Comparison of ENCODE assay signal across 8 cellular contexts in the genomic region with DNA sequence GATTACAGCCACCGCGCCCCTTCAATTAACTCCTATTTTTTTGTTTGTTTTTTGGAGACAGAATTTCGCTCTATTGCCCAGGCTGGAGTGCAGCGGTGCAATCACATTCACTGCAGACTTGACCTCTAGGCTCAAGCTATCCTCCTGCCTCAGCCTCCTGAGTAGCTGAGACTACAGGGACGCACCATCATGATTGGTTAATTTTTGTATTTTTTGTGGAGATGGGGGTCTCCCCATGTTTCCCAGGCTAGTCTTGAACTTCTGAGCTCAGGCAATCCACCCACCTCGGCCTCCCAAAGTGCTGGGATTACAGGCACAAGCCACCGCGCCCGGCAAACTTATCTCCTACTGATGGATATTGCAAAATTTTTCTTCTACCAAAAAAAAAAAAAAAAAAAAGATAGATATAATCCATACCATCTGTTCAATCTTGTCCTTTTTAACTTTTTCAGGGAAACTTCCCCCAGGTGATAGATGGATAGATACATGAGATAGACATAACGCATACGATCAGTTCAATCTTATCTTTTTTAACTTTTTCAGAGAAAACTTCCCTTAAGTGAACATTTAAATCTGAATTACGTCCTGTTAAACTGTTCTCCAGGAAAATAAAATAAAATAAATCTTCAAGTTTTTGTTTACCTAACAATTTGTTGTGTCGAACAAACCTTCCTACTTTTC. TPM values are rescaled to one million over a fixed set of nuclear protein-coding genes. Genes with fewer than 3 reads are reported as not detected.
DNase-seq lines count a peak whose midpoint lies in the region; ATAC-seq and TF ChIP-seq lines count a peak whose summit lies in the region.

No MANE protein-coding gene starts in this region.

- H3K79me2 ChIP-seq in parathyroid adenoma = peaks cover 13% of the 10 kb centered on the region

- TF ChIP-seq EP300 in esophagus muscularis mucosa (IDR thresholded peaks at IDR 0.05) = no peak

- H3K4me1 Mint-ChIP-seq in Calu3 (ENCODE audit: low read depth, unreplicated experiment) = peaks cover 11% of the 10 kb centered on the region

- H3K4me1 ChIP-seq in RWPE2 (ENCODE audit: insufficient read depth, poor library complexity, severe bottlenecking) = peaks cover 14% of the 10 kb centered on the region
- peaks cover 24 to 35% (median 32%) of the 10 kb centered on the region in 4 donors for H3K4me1 ChIP-seq in esophagus muscularis mucosa
- H3K4me1 ChIP-seq in parathyroid adenoma = peaks cover 10% of the 10 kb centered on the region

- H3K9me3 ChIP-seq in RWPE2 (ENCODE audit: severe bottlenecking) (no peaks in the 10 kb centered on the region), esophagus muscularis mucosa (no peaks in the 10 kb centered on the region), parathyroid adenoma (ENCODE audit: control insufficient read depth, low read length) (no peaks in the 10 kb centered on the region)

- no peak for TF ChIP-seq POLR2A in esophagus muscularis mucosa (IDR thresholded peaks at IDR 0.05; ENCODE audit: low read depth)

- H3K36me3 ChIP-seq in RWPE2 (ENCODE audit: low read depth) (peaks cover 40% of the 10 kb centered on the region), esophagus muscularis mucosa (peaks cover 14 to 38% (median 31%) of the 10 kb centered on the region in 4 donors), parathyroid adenoma (ENCODE audit: control insufficient read depth, insufficient read depth, low read length) (no peaks in the 10 kb centered on the region)

- no peak for ATAC-seq in RWPE2 (ENCODE audit: low read depth)
- no peak for ATAC-seq in HG02588 (IDR thresholded peaks at IDR 0.05; ENCODE audit: unreplicated experiment)

- DNase-seq in Calu3 = no peak
- DNase-seq in RWPE2 (ENCODE audit: low spot score) = no peak
- no peak for DNase-seq in esophagus muscularis mucosa (ENCODE audit: extremely low spot score)
- no peak for DNase-seq in AG08396 (ENCODE audit: low spot score)
- no peak for DNase-seq in activated gamma-delta T cell treated with Interleukin-2 at 50 U/mL for 16 hours
- DNase-seq in NCI-H2196 treated with DMSO at 0.1 percent for 48 hours (lab: John Stamatoyannopoulos, UW; ENCODE audit: unreplicated experiment) = no peak

- no peaks in the 10 kb centered on the region for H3K27me3 Mint-ChIP-seq in Calu3 (ENCODE audit: unreplicated experiment)

- H3K9me3 Mint-ChIP-seq in Calu3 (ENCODE audit: low read depth, unreplicated experiment) = no peaks in the 10 kb centered on the region

- H3K4me3 ChIP-seq in RWPE2 (ENCODE audit: severe bottlenecking) (peak overlapping the region; percentile 90), esophagus muscularis mucosa (peak overlapping the region; percentile 65 to 77 (median 73)), parathyroid adenoma (ENCODE audit: low read depth, low read length) (peak overlapping the region; percentile 95)

- H3K27ac ChIP-seq in RWPE2 (ENCODE audit: poor library complexity, severe bottlenecking) (peak overlapping the region; percentile 75), esophagus muscularis mucosa (replicated peaks in 1 of 4) (peak overlapping the region; percentile 78 to 88 (median 82)), parathyroid adenoma (peak overlapping the region; percentile 88)

- no peaks in the 10 kb centered on the region for H3K27me3 ChIP-seq in RWPE2 (ENCODE audit: insufficient read depth, poor library complexity, severe bottlenecking)
- no peaks in the 10 kb centered on the region for H3K27me3 ChIP-seq in esophagus muscularis mucosa
- no peaks in the 10 kb centered on the region for H3K27me3 ChIP-seq in parathyroid adenoma (ENCODE audit: control insufficient read depth, insufficient read depth, low read length)

- CTCF ChIA-PET in Calu3 (lab: Charles Lee) = interaction anchor here (0.6 to 0.7 kb wide), 2 partner anchors 19 to 97 kb away, joined by 4 to 5 read pairs; no protein-coding TSS in a partner anchor

- peak overlapping the region; percentile 100 for H3K27ac Mint-ChIP-seq in Calu3 (ENCODE audit: unreplicated experiment)

- no peak for TF ChIP-seq CTCF in Calu3 (IDR thresholded peaks at IDR 0.05; ENCODE audit: unreplicated experiment)
- TF ChIP-seq CTCF in RWPE2 (IDR thresholded peaks at IDR 0.05; ENCODE audit: poor library complexity, severe bottlenecking) = no peak
- no peak for TF ChIP-seq CTCF in esophagus muscularis mucosa (IDR thresholded peaks at IDR 0.05)
- no peak for TF ChIP-seq CTCF in parathyroid adenoma (IDR thresholded peaks at IDR 0.05)

- TSS peak; percentile 89 for BruUV-seq in Calu3 (replicated peaks; lab: Mats Ljungman, UMichigan)

- peak overlapping the region; percentile 91 for H3K4me3 Mint-ChIP-seq in Calu3 (ENCODE audit: low read depth, unreplicated experiment)

- peak overlapping the region; percentile 87 for H2AFZ ChIP-seq in parathyroid adenoma

- WGBS in esophagus muscularis mucosa = 72% methylated on average over 13 of the region's 13 CpGs

- peak overlapping the region; percentile 94 for H3K4me2 ChIP-seq in parathyroid adenoma (ENCODE audit: low read length)

- no peak overlapping the region for H3K9ac ChIP-seq in parathyroid adenoma

- peaks cover 48% of the 10 kb centered on the region for H3K36me3 Mint-ChIP-seq in Calu3 (ENCODE audit: insufficient read depth, unreplicated experiment)

- intact Hi-C loops in Calu3 (cut with micrococcal nuclease; ENCODE audit: unreplicated experiment) = no loop called here
- intact Hi-C loops in esophagus muscularis mucosa (cut with DNase I) = loop anchor here (1.0 kb wide), 1 partner anchor 22 kb away; no protein-coding TSS in a partner anchor

RNA-seq across cellular contexts. Expression of gene RPSA, which starts 0.7 kb away (rescaled TPM):
- total RNA-seq in Calu3 (2022) = 751 and 904 TPM in 2 replicates
- total RNA-seq in esophagus muscularis mucosa = 1,000 to 10,000 TPM in 2 of 4 donors, 100 to 1,000 TPM in 2; 720 to 1,054 (median 915) TPM

RNA-seq across cellular contexts. Expression of gene SLC25A38, which starts 22.7 kb away (rescaled TPM):
- total RNA-seq in Calu3 (2022) = 23.6 and 24.9 TPM in 2 replicates
- total RNA-seq in esophagus muscularis mucosa = 10 to 100 TPM; 20.3 to 45.7 (median 36.1) TPM
